Comparison of ENCODE assay signal across 8 cellular contexts in genomic region chr3:119702530-119703527, GRCh38. TPM values are rescaled to one million over a fixed set of nuclear protein-coding genes. Genes with fewer than 3 reads are reported as not detected.
DNase-seq lines count a peak whose midpoint lies in the region; ATAC-seq and TF ChIP-seq lines count a peak whose summit lies in the region.

Gene CFAP91 (plus strand): TSS chr3:119703022. CDS start chr3:119703099, 77 bp downstream.

- H3K36me3 ChIP-seq in rectal smooth muscle tissue (ENCODE audit: control insufficient read depth, insufficient read depth, low read length): no peaks in the 10 kb centered on the region
- no peaks in the 10 kb centered on the region for H3K36me3 ChIP-seq in uterus

- H3K9ac ChIP-seq in rectal smooth muscle tissue (ENCODE audit: low read length): no peak within 1 kb of the TSS

- peak; percentile 97 for DNase-seq in DMS53 (lab: John Stamatoyannopoulos, UW)
- peak; percentile 96 for DNase-seq in M059J (ENCODE audit: low read depth)
- peak; percentile 74 for DNase-seq in T-helper 22 cell (ENCODE audit: low read depth)
- DNase-seq in astrocyte of the hippocampus (ENCODE audit: low read depth, low spot score): peak; percentile 96
- peak; percentile 89 to 92 for DNase-seq in hippocampal formation (lab: John Stamatoyannopoulos, UW)
- DNase-seq in uterus: peak; percentile 98

- ATAC-seq in GM21723 (IDR thresholded peaks at IDR 0.05; ENCODE audit: unreplicated experiment): peak; percentile 86

- no peak for TF ChIP-seq CTCF in uterus (IDR thresholded peaks at IDR 0.05)

- H3K9me3 ChIP-seq in uterus: no peaks in the 10 kb centered on the region

- peak in 1 of 2 donors; percentile 54 for TF ChIP-seq POLR2A in uterus (IDR thresholded peaks at IDR 0.05)

- H3K4me1 ChIP-seq in rectal smooth muscle tissue (ENCODE audit: control insufficient read depth, insufficient read depth, low read length) (peaks cover 9% of the 10 kb centered on the region), uterus (no peaks in the 10 kb centered on the region)

- peak within 1 kb of the TSS; percentile 66 for H3K4me3 ChIP-seq in rectal smooth muscle tissue (ENCODE audit: low read length)
- peak within 1 kb of the TSS; percentile 51 to 77 for H3K4me3 ChIP-seq in uterus

- intact Hi-C loops in uterus (cut with DNase I; ENCODE audit: low total_unique reads): no loop called here

- H3K27ac ChIP-seq in rectal smooth muscle tissue (ENCODE audit: low read depth, low read length) (peak within 1 kb of the TSS; percentile 45), uterus (peak within 1 kb of the TSS; percentile 75 to 84)

- no peaks in the 10 kb centered on the region for H3K27me3 ChIP-seq in rectal smooth muscle tissue (ENCODE audit: control insufficient read depth, insufficient read depth, low read length)
- no peaks in the 10 kb centered on the region for H3K27me3 ChIP-seq in uterus

RNA-seq across cellular contexts. Expression of gene CFAP91, which starts in this region (rescaled TPM):
- 1.6 and 3.3 TPM in 2 replicates for total RNA-seq in M059J (2014; rRNA removed; shearing (Covaris generic))
- 10 to 100 TPM in 3 of 4 donors, 1 to 10 TPM in 1; 9.1 to 58.4 (median 28.5) TPM for total RNA-seq in uterus

Comparison
In these comparisons a context has a peak if more than half of its experiments do, and no peak if none do; other contexts are left out.
1. Peak in every context shown above with its lines: DNase-seq, ATAC-seq, H3K4me3 ChIP-seq and H3K27ac ChIP-seq.